ENCODE assay signal across 8 cellular contexts in the genomic region with DNA sequence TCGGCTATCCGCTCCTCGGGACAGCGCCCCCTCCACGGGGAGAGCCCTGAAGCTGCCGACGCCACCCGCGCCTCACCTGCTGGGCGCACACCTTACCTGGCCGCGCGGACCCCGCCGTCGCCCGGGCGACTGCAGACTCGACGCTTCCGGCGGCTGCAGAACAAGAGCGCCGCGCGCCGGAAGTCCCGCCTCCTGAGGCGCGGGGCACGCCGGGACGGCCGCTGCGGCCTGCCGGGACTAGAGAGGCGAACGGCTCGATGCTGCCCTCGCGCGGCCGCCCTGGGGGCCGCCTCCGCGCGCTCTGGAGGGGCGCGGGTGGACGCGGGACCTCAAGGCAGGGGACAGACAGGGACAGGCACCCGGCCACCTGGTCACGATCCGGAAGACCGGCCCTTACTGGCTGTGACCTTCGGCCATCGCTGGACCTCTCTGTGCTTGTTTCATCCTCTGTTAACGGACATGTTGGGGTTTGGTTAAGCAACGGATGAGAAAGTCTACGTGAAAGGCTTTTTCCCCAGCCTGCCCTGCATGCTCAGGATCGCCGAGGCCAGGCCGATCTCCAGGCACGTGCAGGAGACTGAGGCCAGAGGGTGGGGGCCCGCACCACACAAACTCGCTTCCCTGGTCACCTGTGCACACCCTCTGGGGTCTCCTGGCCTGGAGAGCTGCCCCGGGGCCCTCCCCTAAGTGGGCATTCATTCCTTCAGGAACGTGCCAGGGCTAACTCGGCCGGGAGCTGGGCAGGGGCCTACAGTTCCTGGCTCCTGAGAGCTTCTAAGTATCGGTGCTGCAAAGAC. TPM values are rescaled to one million over a fixed set of nuclear protein-coding genes. Genes with fewer than 3 reads are reported as not detected.
A peak's percentile ranks its signal among the peaks of the same experiment; 100 is the strongest.
DNase-seq lines count a peak whose midpoint lies in the region; ATAC-seq and TF ChIP-seq lines count a peak whose summit lies in the region.

A gene with protein sequence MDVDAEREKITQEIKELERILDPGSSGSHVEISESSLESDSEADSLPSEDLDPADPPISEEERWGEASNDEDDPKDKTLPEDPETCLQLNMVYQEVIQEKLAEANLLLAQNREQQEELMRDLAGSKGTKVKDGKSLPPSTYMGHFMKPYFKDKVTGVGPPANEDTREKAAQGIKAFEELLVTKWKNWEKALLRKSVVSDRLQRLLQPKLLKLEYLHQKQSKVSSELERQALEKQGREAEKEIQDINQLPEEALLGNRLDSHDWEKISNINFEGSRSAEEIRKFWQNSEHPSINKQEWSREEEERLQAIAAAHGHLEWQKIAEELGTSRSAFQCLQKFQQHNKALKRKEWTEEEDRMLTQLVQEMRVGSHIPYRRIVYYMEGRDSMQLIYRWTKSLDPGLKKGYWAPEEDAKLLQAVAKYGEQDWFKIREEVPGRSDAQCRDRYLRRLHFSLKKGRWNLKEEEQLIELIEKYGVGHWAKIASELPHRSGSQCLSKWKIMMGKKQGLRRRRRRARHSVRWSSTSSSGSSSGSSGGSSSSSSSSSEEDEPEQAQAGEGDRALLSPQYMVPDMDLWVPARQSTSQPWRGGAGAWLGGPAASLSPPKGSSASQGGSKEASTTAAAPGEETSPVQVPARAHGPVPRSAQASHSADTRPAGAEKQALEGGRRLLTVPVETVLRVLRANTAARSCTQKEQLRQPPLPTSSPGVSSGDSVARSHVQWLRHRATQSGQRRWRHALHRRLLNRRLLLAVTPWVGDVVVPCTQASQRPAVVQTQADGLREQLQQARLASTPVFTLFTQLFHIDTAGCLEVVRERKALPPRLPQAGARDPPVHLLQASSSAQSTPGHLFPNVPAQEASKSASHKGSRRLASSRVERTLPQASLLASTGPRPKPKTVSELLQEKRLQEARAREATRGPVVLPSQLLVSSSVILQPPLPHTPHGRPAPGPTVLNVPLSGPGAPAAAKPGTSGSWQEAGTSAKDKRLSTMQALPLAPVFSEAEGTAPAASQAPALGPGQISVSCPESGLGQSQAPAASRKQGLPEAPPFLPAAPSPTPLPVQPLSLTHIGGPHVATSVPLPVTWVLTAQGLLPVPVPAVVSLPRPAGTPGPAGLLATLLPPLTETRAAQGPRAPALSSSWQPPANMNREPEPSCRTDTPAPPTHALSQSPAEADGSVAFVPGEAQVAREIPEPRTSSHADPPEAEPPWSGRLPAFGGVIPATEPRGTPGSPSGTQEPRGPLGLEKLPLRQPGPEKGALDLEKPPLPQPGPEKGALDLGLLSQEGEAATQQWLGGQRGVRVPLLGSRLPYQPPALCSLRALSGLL (N-terminal part only) (minus strand): TSS at position 133 of the 797 bp plus-strand sequence. CDS start 1,742 bp downstream, outside the sequence.

- peaks cover 64% of the 10 kb centered on the region for H3K36me3 ChIP-seq in mesodermal cell (ENCODE audit: control insufficient read depth, insufficient read depth, low read length)

- DNase-seq in CD14-positive monocyte (ENCODE audit: low spot score) = peak; percentile 78
- peak; percentile 83 to 84 for DNase-seq in HL-60 (ENCODE audit: low read depth in 1 of 2, low spot score in 1 of 2)
- DNase-seq in NOMO-1 treated with dmso at 0.1 percent for 144 hours (lab: John Stamatoyannopoulos, UW; ENCODE audit: unreplicated experiment) = peak; percentile 89
- DNase-seq in activated CD8-positive, alpha-beta memory T cell treated with anti-CD3 and anti-CD28 coated beads for 4 hours (ENCODE audit: low read depth in 2 of 2) = peak; percentile 66 to 72
- DNase-seq in endothelial cell (ENCODE audit: low spot score) = peak; percentile 95
- DNase-seq in stimulated activated CD8-positive, alpha-beta memory T cell treated with anti-CD3 and anti-CD28 coated beads, Interleukin-15, amount 100 ng/mL, for 1 hour (ENCODE audit: low read depth) = peak; percentile 65

- peaks cover 19% of the 10 kb centered on the region for H3K4me1 Mint-ChIP-seq in CD14-positive monocyte
- H3K4me1 Mint-ChIP-seq in endothelial cell (ENCODE audit: unreplicated experiment) = peaks cover 7% of the 10 kb centered on the region

- H3K27ac ChIP-seq in HL-60 (replicated peaks) = peak within 1 kb of the TSS; percentile 65
- H3K27ac ChIP-seq in mesodermal cell (ENCODE audit: low read depth, low read length, severe bottlenecking) = peak within 1 kb of the TSS; percentile 59

- intact Hi-C loops in CD14-positive monocyte (cut with micrococcal nuclease) = loop anchor here (2.0 to 5.0 kb wide), 3 partner anchors 27 to 61 kb away; a partner anchor contains a TSS

- no peaks in the 10 kb centered on the region for H3K27me3 ChIP-seq in HL-60 (ENCODE audit: insufficient read depth, poor library complexity, severe bottlenecking)

- peak within 1 kb of the TSS; percentile 82 for H3K4me3 ChIP-seq in HL-60 (replicated peaks; ENCODE audit: insufficient read depth, low read length)
- H3K4me3 ChIP-seq in mesodermal cell (ENCODE audit: extremely low read depth, insufficient read depth, low read length, poor library complexity, severe bottlenecking) = peak within 1 kb of the TSS; percentile 83

- H3K27ac Mint-ChIP-seq in CD14-positive monocyte (peak within 1 kb of the TSS in 5 of 7 donors; percentile 30 to 52 (median 44)), endothelial cell (ENCODE audit: unreplicated experiment) (peak within 1 kb of the TSS; percentile 75)

- H3K9me3 Mint-ChIP-seq in CD14-positive monocyte = peaks cover 0 to 2% (median 0%) of the 10 kb centered on the region in 7 donors
- no peaks in the 10 kb centered on the region for H3K9me3 Mint-ChIP-seq in endothelial cell (ENCODE audit: unreplicated experiment)

- TF ChIP-seq CTCF in CD14-positive monocyte (IDR thresholded peaks at IDR 0.05) = peak; percentile 94
- peak; percentile 70 for TF ChIP-seq CTCF in HL-60 (IDR thresholded peaks at IDR 0.05; ENCODE audit: insufficient read depth, low read length)
- peak; percentile 58 for TF ChIP-seq CTCF in endothelial cell (IDR thresholded peaks at IDR 0.05; ENCODE audit: unreplicated experiment)

- no peaks in the 10 kb centered on the region for H3K9me3 ChIP-seq in mesodermal cell (ENCODE audit: control insufficient read depth, low read length)

- 20 to 25% methylated on average over 50 to 57 of the region's 71 CpGs for WGBS in mesodermal cell (ENCODE audit: insufficient coverage in 2 of 2), 2 experiments

- peak within 1 kb of the TSS; percentile 83 to 88 for H3K4me3 Mint-ChIP-seq in CD14-positive monocyte
- H3K4me3 Mint-ChIP-seq in endothelial cell (ENCODE audit: unreplicated experiment) = peak within 1 kb of the TSS; percentile 96

- H3K27me3 Mint-ChIP-seq in CD14-positive monocyte (ENCODE audit: low read depth in 3 of 3) (peaks cover 0 to 4% (median 4%) of the 10 kb centered on the region in 3 donors), endothelial cell (ENCODE audit: unreplicated experiment) (peaks cover 13% of the 10 kb centered on the region)

- peak; percentile 65 for ATAC-seq in GM19397 (IDR thresholded peaks at IDR 0.05; ENCODE audit: unreplicated experiment)

- peaks cover 9% of the 10 kb centered on the region for H3K4me1 ChIP-seq in mesodermal cell (ENCODE audit: control insufficient read depth, insufficient read depth, low read length, poor library complexity, severe bottlenecking)

- H3K36me3 Mint-ChIP-seq in CD14-positive monocyte (peaks cover 42 to 60% of the 10 kb centered on the region in 2 donors), endothelial cell (ENCODE audit: low read depth, unreplicated experiment) (peaks cover 26% of the 10 kb centered on the region)

RNA-seq across cellular contexts. Expression of the gene that starts here (rescaled TPM):
- 1 to 10 TPM in 1 of 2 donors, under 1 TPM in 1; 0.59 to 1.2 TPM for polyA plus RNA-seq in CD14-positive monocyte
- total RNA-seq in endothelial cell (ENCODE audit: unreplicated experiment) = 13.5 TPM
- polyA plus RNA-seq in mesodermal cell (2013, experiment 1 of 2) = 11.4 TPM
- polyA plus RNA-seq in mesodermal cell (2013, experiment 2 of 2) = 10.1 TPM

Comparison
In these comparisons a context has a peak if more than half of its experiments do, and no peak if none do; other contexts are left out.
1. Peak in every context shown above with its lines: DNase-seq, ATAC-seq, H3K4me3 ChIP-seq and H3K27ac ChIP-seq.